ENCODE assay signal across 10 cellular contexts in genomic region chr15:89136818-89137772, GRCh38. TPM values are rescaled to one million over a fixed set of nuclear protein-coding genes. Genes with fewer than 3 reads are reported as not detected.
DNase-seq lines count a peak whose midpoint lies in the region; ATAC-seq, FAIRE-seq and TF ChIP-seq lines count a peak whose summit lies in the region.
"Had no signal": no experiment of that assay in that cellular context is flagged by ENCODE, and none has a peak within 500 bp of the region (broad histone marks: within the 10 kb centered on the region; RNA-seq: fewer than 3 reads in every experiment).

No MANE protein-coding gene starts in this region.

- no peak overlapping the region for H3K9ac ChIP-seq in astrocyte (ENCODE audit: low read length)
- H3K9ac ChIP-seq in skeletal muscle tissue (ENCODE audit: low read depth in 1 of 3, low read length in 3 of 3): peak overlapping the region in 2 of 3 donors; percentile 60 to 63

- peaks cover 5% of the 10 kb centered on the region for H3K36me3 Mint-ChIP-seq in astrocyte (ENCODE audit: low read depth, unreplicated experiment)

- H3K4me2 ChIP-seq in astrocyte (ENCODE audit: low read length): no peak overlapping the region

- in situ Hi-C loops in G401 (cut with HindIII; ENCODE audit: low sequenced_read_pairs): no loop called here

- H3K4me1 ChIP-seq in astrocyte (ENCODE audit: insufficient read depth, low read length) (peaks cover 14% of the 10 kb centered on the region), skeletal muscle tissue (ENCODE audit: control insufficient read depth in 3 of 3, insufficient read depth in 3 of 3, low read length in 3 of 3) (peaks cover 48 to 60% (median 52%) of the 10 kb centered on the region in 3 donors), foreskin keratinocyte (no peaks in the 10 kb centered on the region)

- peak; percentile 20 for FAIRE-seq in astrocyte (lab: Jason Lieb, UNC)

- ATAC-seq in HG03469 (IDR thresholded peaks at IDR 0.05; ENCODE audit: unreplicated experiment): no peak
- ATAC-seq in foreskin keratinocyte: no peak
- ATAC-seq in HG03354 (IDR thresholded peaks at IDR 0.05; ENCODE audit: poor library complexity, severe bottlenecking, unreplicated experiment): no peak

- no peaks in the 10 kb centered on the region for H3K27me3 ChIP-seq in astrocyte (ENCODE audit: insufficient read depth, low read length)
- no peaks in the 10 kb centered on the region for H3K27me3 ChIP-seq in skeletal muscle tissue (ENCODE audit: control insufficient read depth in 3 of 3, insufficient read depth in 3 of 3, low read length in 3 of 3)
- no peaks in the 10 kb centered on the region for H3K27me3 ChIP-seq in foreskin keratinocyte

- peaks cover 23% of the 10 kb centered on the region for H4K20me1 ChIP-seq in astrocyte (ENCODE audit: insufficient read depth, low read length)

- no peak overlapping the region for H3K4me3 Mint-ChIP-seq in astrocyte (ENCODE audit: unreplicated experiment)

- no peak overlapping the region for H3K27ac Mint-ChIP-seq in astrocyte (ENCODE audit: unreplicated experiment)

- DNase-seq in G401 (ENCODE audit: low spot score) (peak; percentile 99), astrocyte (ENCODE audit: low read depth) (no peak), hepatic stellate cell (ENCODE audit: low spot score) (peak; percentile 49), foreskin keratinocyte (no peak), NCI-H226 (no peak)
- DNase-seq: DMS 273 treated with DMSO at 0.1 percent for 48 hours, KBM-7 had no signal

- H3K27ac ChIP-seq in astrocyte (ENCODE audit: low read depth, low read length) (no peak overlapping the region), skeletal muscle tissue (ENCODE audit: low read depth, low read length) (peak overlapping the region; percentile 70), foreskin keratinocyte (no peak overlapping the region)

- no peaks in the 10 kb centered on the region for H3K36me3 ChIP-seq in astrocyte (ENCODE audit: insufficient read depth, low read length)
- no peaks in the 10 kb centered on the region for H3K36me3 ChIP-seq in skeletal muscle tissue (ENCODE audit: control insufficient read depth in 3 of 3, insufficient read depth in 3 of 3, low read length in 3 of 3)

- TF ChIP-seq CTCF in astrocyte (IDR thresholded peaks at IDR 0.05; ENCODE audit: insufficient read depth, low read depth, low read length): no peak
- TF ChIP-seq CTCF in foreskin keratinocyte (conservative IDR thresholded peaks at IDR 0.05): no peak

- H3K4me1 Mint-ChIP-seq in astrocyte (ENCODE audit: low read depth, unreplicated experiment): peaks cover 22% of the 10 kb centered on the region

- H3K9me3 Mint-ChIP-seq in astrocyte (ENCODE audit: unreplicated experiment): no peaks in the 10 kb centered on the region

- H3K9me3 ChIP-seq in astrocyte (ENCODE audit: insufficient read depth, low read depth, low read length) (no peaks in the 10 kb centered on the region), skeletal muscle tissue (ENCODE audit: control insufficient read depth in 3 of 3, low read length in 3 of 3) (no peaks in the 10 kb centered on the region)

- H3K4me3 ChIP-seq in astrocyte (ENCODE audit: insufficient read depth, low read depth, low read length) (no peak overlapping the region), skeletal muscle tissue (ENCODE audit: low read length in 3 of 3) (peak overlapping the region in 1 of 3 donors; percentile 42)

- H3K79me2 ChIP-seq in astrocyte (ENCODE audit: insufficient read depth, low read length): peaks cover 15% of the 10 kb centered on the region

- H2AFZ ChIP-seq in astrocyte (ENCODE audit: low read depth, low read length): no peak overlapping the region

- H3K27me3 Mint-ChIP-seq in astrocyte (ENCODE audit: low read depth, unreplicated experiment): no peaks in the 10 kb centered on the region

RNA-seq across cellular contexts. Expression of gene ABHD2, which starts 48.8 kb away (rescaled TPM):
- 11.0 and 12.4 TPM in 2 replicates for total RNA-seq in G401 (2014; rRNA removed; shearing (Covaris generic))
- 41.3 and 50.3 TPM in 2 replicates for total RNA-seq in astrocyte
- 23.0 TPM for total RNA-seq in skeletal muscle tissue
- 32.7 and 41.4 TPM in 2 replicates for total RNA-seq in foreskin keratinocyte
- 4.9 and 6.5 TPM in 2 replicates for polyA plus RNA-seq in foreskin keratinocyte

Comparison
In these comparisons a context has a peak if more than half of its experiments do, and no peak if none do; other contexts are left out.
1. DNase-seq: peak in G401 (single experiment) and hepatic stellate cell (single experiment); none in astrocyte (single experiment), foreskin keratinocyte (0 of 2) and NCI-H226 (single experiment).